In the genomic region with DNA sequence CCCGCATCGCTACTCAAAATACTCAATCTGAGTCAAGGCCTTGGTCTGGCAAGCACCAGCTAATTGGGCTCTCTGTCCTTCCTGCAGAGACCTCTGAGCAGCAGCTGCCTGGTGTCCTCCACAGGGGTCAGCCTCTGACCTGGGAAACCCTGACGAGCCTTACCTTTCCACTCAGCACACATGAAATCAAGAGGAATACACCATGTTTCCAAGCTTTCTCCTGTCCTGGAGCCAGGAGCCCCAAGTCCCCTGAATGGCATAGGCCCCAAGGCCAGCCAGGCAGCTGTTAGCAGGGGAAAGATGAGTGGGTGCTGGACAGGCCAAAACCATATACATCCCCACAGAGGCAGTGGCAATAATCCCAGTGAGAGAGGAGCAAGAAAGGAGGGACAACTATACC, we compare ENCODE assay signal across 30 cellular contexts. TPM values are rescaled to one million over a fixed set of nuclear protein-coding genes. Genes with fewer than 3 reads are reported as not detected.
"Had no signal": no experiment of that assay in that cellular context is flagged by ENCODE, and none has a peak within 500 bp of the region (broad histone marks: within the 10 kb centered on the region; RNA-seq: fewer than 3 reads in every experiment).

No MANE protein-coding gene starts in this region.

- DNase-seq: colonic mucosa; effector CD8-positive, alpha-beta T cell; endodermal cell; gastrocnemius medialis; head of caudate nucleus; left ventricle myocardium superior; lower lobe of right lung; mucosa of descending colon; naive B cell; occipital lobe; sigmoid colon; stimulated activated CD4-positive, alpha-beta T cell treated with anti-CD3 and anti-CD28 coated beads, Interleukin-2, amount 100 ng/mL, for 24 hours; stimulated activated CD4-positive, alpha-beta T cell treated with anti-CD3 and anti-CD28 coated beads, Interleukin-4, amount 100 ng/mL, for 24 hours; stimulated activated naive B cell treated with anti-CD40 and anti-IgM and Interleukin-4, amounts not matched to agents 10 μg/mL and 1 μg/mL and 100 μg/mL, for 72 hours; transverse colon had no signal

- H3K9ac ChIP-seq: parathyroid adenoma had no signal

- H3K4me1 ChIP-seq: colonic mucosa, gastrocnemius medialis, lower lobe of right lung, parathyroid adenoma, sigmoid colon, transverse colon, vagina had no signal

- H3K9me3 ChIP-seq: colonic mucosa had no signal

- H3K27me3 Mint-ChIP-seq: stimulated activated naive CD8-positive, alpha-beta T cell treated with anti-CD3 and anti-CD28 coated beads, Interleukin-15, Interleukin-2, amounts not matched to agents 100 ng/mL and 50 ng/mL, for 24 hours had no signal

- H3K4me3 ChIP-seq: colonic mucosa, gastrocnemius medialis, lower lobe of right lung, mucosa of descending colon, sigmoid colon, transverse colon, vagina had no signal

- ATAC-seq: esophagus mucosa; gastrocnemius medialis; left ventricle myocardium superior; lower lobe of right lung; mucosa of descending colon; stimulated activated naive B cell treated with anti-CD40 and anti-IgM and Interleukin-4, amounts not matched to agents 10 μg/mL and 1 μg/mL and 100 μg/mL, for 72 hours had no signal

- H3K79me2 ChIP-seq: parathyroid adenoma had no signal

- H3K4me1 Mint-ChIP-seq: naive B cell; stimulated activated naive B cell treated with anti-CD40 and anti-IgM and Interleukin-4, amounts not matched to agents 10 μg/mL and 1 μg/mL and 100 μg/mL, for 72 hours had no signal

- H2AFZ ChIP-seq: parathyroid adenoma had no signal

- H3K27ac Mint-ChIP-seq: dendritic cell treated with granulocyte-macrophage colony-stimulating factor and Interleukin-4, amounts not matched to agents 40 ng/mL and 50 ng/mL, for 4 days; endodermal cell; mesothelial cell of epicardium; naive B cell; progenitor cell of endocrine pancreas; stimulated activated naive B cell treated with anti-CD40 and anti-IgM and Interleukin-4, amounts not matched to agents 10 μg/mL and 1 μg/mL and 100 μg/mL, for 72 hours; stimulated activated naive CD8-positive, alpha-beta T cell treated with anti-CD3 and anti-CD28 coated beads, Interleukin-15, Interleukin-2, amounts not matched to agents 100 ng/mL and 50 ng/mL, for 24 hours had no signal

- H3K9me3 Mint-ChIP-seq: endodermal cell; stimulated activated naive CD8-positive, alpha-beta T cell treated with anti-CD3 and anti-CD28 coated beads, Interleukin-15, Interleukin-2, amounts not matched to agents 100 ng/mL and 50 ng/mL, for 24 hours had no signal

- H3K27me3 ChIP-seq: colonic mucosa, transverse colon, vagina had no signal

- H3K36me3 ChIP-seq: colonic mucosa, gastrocnemius medialis, lower lobe of right lung, sigmoid colon, transverse colon, vagina had no signal

- H3K4me3 Mint-ChIP-seq: dendritic cell treated with granulocyte-macrophage colony-stimulating factor and Interleukin-4, amounts not matched to agents 40 ng/mL and 50 ng/mL, for 4 days; endodermal cell; mesothelial cell of epicardium; naive B cell; stimulated activated naive B cell treated with anti-CD40 and anti-IgM and Interleukin-4, amounts not matched to agents 10 μg/mL and 1 μg/mL and 100 μg/mL, for 72 hours; stimulated activated naive CD8-positive, alpha-beta T cell treated with anti-CD3 and anti-CD28 coated beads, Interleukin-15, Interleukin-2, amounts not matched to agents 100 ng/mL and 50 ng/mL, for 24 hours had no signal

- H3K36me3 Mint-ChIP-seq: mesothelial cell of epicardium had no signal

- H3K27ac ChIP-seq: colonic mucosa, epithelial cell of prostate, gastrocnemius medialis, lower lobe of right lung, parathyroid adenoma, sigmoid colon, transverse colon, vagina had no signal

RNA-seq across cellular contexts. Expression of a gene that starts 27.2 kb away (rescaled TPM):
- total RNA-seq: colonic mucosa, gastrocnemius medialis, occipital lobe, progenitor cell of endocrine pancreas, sigmoid colon, skeletal muscle tissue, transverse colon, vagina had no signal

RNA-seq across cellular contexts. Expression of a gene that starts 41.6 kb away (rescaled TPM):
- total RNA-seq: chondrocyte, colonic mucosa, endodermal cell, esophagus mucosa, gastrocnemius medialis, glomerular endothelial cell, left ventricle myocardium superior, lower lobe of right lung, mesothelial cell of epicardium, mucosa of descending colon, occipital lobe, progenitor cell of endocrine pancreas, sigmoid colon, skeletal muscle tissue, transverse colon, ureter, vagina had no signal
- polyA plus RNA-seq: keratinocyte, neural cell, sigmoid colon, thymus had no signal

RNA-seq across cellular contexts. Expression of a gene that starts 56.7 kb away (rescaled TPM):
- total RNA-seq: chondrocyte, colonic mucosa, endodermal cell, esophagus mucosa, gastrocnemius medialis, glomerular endothelial cell, left ventricle myocardium superior, lower lobe of right lung, mesothelial cell of epicardium, mucosa of descending colon, occipital lobe, progenitor cell of endocrine pancreas, sigmoid colon, skeletal muscle tissue, transverse colon, ureter, vagina had no signal
- polyA plus RNA-seq: keratinocyte, neural cell, sigmoid colon, thymus had no signal
